ENCODE assay signal across 8 cellular contexts in the genomic region with DNA sequence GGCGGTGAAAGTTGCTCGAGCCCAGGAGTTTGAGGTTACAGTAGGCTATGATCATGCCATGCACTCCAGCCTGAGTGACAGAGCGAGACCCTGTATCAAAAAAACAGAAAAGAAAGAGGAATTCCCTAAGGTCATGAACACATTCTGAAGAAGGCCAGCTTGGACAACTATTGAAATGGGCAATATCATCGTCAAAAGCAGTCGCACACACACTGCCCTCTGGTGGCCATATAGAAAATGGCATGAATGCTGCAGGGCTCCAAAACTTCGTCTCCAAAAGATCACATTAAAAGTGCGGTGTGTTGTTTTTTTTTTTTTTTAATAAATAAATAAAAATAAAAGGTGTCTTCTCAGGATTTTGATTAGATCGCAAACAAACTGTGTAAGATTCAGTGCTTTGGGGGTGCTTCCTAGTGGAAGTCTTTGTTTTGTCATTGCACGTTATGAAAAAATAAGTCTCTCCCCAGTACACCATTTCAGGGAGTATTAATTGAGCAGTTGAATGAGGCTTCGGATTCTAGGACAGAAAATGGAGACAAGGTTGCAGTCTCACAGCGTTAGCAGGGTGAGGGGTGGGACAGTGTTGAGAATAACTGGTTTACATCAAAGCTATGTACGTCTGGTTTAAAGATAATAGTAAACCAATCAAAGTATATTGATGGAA.
DNase-seq lines count a peak whose midpoint lies in the region; ATAC-seq, FAIRE-seq and TF ChIP-seq lines count a peak whose summit lies in the region.

No MANE protein-coding gene starts in this region.

- peak; percentile 24 for DNase-seq in COLO668 (lab: John Stamatoyannopoulos, UW; ENCODE audit: unreplicated experiment)
- no peak for DNase-seq in T-helper 17 cell
- no peak for DNase-seq in keratinocyte (ENCODE audit: low read depth, low spot score)
- no peak for DNase-seq in T-helper 9 cell
- DNase-seq in putamen (ENCODE audit: low spot score): no peak

- H3K27ac ChIP-seq in keratinocyte (ENCODE audit: control insufficient read depth, insufficient read depth, low read length): no peak overlapping the region

- H3K9me3 ChIP-seq in T-helper 17 cell (ENCODE audit: control insufficient read depth, low read length, poor library complexity, severe bottlenecking): no peaks in the 10 kb centered on the region
- no peaks in the 10 kb centered on the region for H3K9me3 ChIP-seq in keratinocyte (ENCODE audit: control insufficient read depth, low read depth, low read length)

- H3K4me2 ChIP-seq in keratinocyte (ENCODE audit: control insufficient read depth, extremely low read depth, insufficient read depth, low read depth, low read length): no peak overlapping the region

- H2AFZ ChIP-seq in keratinocyte (ENCODE audit: control insufficient read depth, low read length): no peak overlapping the region

- H3K9ac ChIP-seq in keratinocyte (ENCODE audit: control insufficient read depth, extremely low read depth, insufficient read depth, low read length): no peak overlapping the region

- TF ChIP-seq CTCF in keratinocyte (optimal IDR thresholded peaks at IDR 0.05 in 1 of 3, IDR thresholded peaks at IDR 0.05 in 1 of 3, conservative IDR thresholded peaks at IDR 0.05 in 1 of 3; ENCODE audit: extremely low read depth in 1 of 3, insufficient read depth in 2 of 3, low read length in 3 of 3): peak; percentile 25 to 44 (median 42)

- H3K4me1 Mint-ChIP-seq in T-helper 17 cell: no peaks in the 10 kb centered on the region

- H3K9me1 ChIP-seq in keratinocyte (ENCODE audit: control insufficient read depth, extremely low read depth, insufficient read depth, low read length): no peaks in the 10 kb centered on the region

- no peak for FAIRE-seq in keratinocyte (lab: Jason Lieb, UNC)

- no peaks in the 10 kb centered on the region for H3K79me2 ChIP-seq in keratinocyte (ENCODE audit: control insufficient read depth, insufficient read depth, low read length)

- H3K27ac Mint-ChIP-seq in T-helper 17 cell: no peak overlapping the region

- no peak overlapping the region for H3K4me3 ChIP-seq in keratinocyte (ENCODE audit: control insufficient read depth in 2 of 3, extremely low read depth in 1 of 3, insufficient read depth in 2 of 3, low read depth in 1 of 3, low read length in 3 of 3)

- peaks cover 21% of the 10 kb centered on the region for H3K27me3 Mint-ChIP-seq in T-helper 17 cell

- ATAC-seq in GM21367 (IDR thresholded peaks at IDR 0.05; ENCODE audit: unreplicated experiment) (peak; percentile 60), T-helper 17 cell (peak; percentile 36), GM18907 (IDR thresholded peaks at IDR 0.05; ENCODE audit: unreplicated experiment) (no peak), HG03442 (IDR thresholded peaks at IDR 0.05; ENCODE audit: unreplicated experiment) (no peak)

- no peaks in the 10 kb centered on the region for H3K27me3 ChIP-seq in keratinocyte (ENCODE audit: control insufficient read depth, extremely low read depth, insufficient read depth, low read length)

- H3K36me3 Mint-ChIP-seq in T-helper 17 cell (ENCODE audit: low read depth): no peaks in the 10 kb centered on the region

- H3K4me1 ChIP-seq in keratinocyte (ENCODE audit: control insufficient read depth, extremely low read depth, insufficient read depth, low read length): no peaks in the 10 kb centered on the region

- dilution Hi-C loops in keratinocyte (cut with MboI; ENCODE audit: extremely low pct_ligation_motif_present, low sequenced_read_pairs): no loop called here

- H4K20me1 ChIP-seq in keratinocyte (ENCODE audit: control insufficient read depth, extremely low read depth, insufficient read depth, low read length): no peaks in the 10 kb centered on the region

- H3K4me3 Mint-ChIP-seq in T-helper 17 cell: no peak overlapping the region

- H3K36me3 ChIP-seq in keratinocyte (ENCODE audit: control insufficient read depth in 2 of 2, extremely low read depth in 1 of 2, insufficient read depth in 2 of 2, low read length in 2 of 2): no peaks in the 10 kb centered on the region

Comparison
In these comparisons a context has a peak if more than half of its experiments do, and no peak if none do; other contexts are left out.
1. ATAC-seq: peak in GM21367 (single experiment) and T-helper 17 cell (single experiment); none in GM18907 (single experiment) and HG03442 (single experiment).